ENCODE assay signal across 8 cellular contexts in genomic region chr5:125484272-125485002, GRCh38.
DNase-seq lines count a peak whose midpoint lies in the region; ATAC-seq and TF ChIP-seq lines count a peak whose summit lies in the region.

No MANE protein-coding gene starts in this region.

- no peak overlapping the region for H3K27ac Mint-ChIP-seq in activated naive CD8-positive, alpha-beta T cell treated with anti-CD3 and anti-CD28 coated beads for 36 hours

- H3K9me3 Mint-ChIP-seq in activated naive CD8-positive, alpha-beta T cell treated with anti-CD3 and anti-CD28 coated beads for 36 hours, result no peaks in the 10 kb centered on the region

- DNase-seq in MG63, result peak; percentile 94
- DNase-seq in heart right ventricle, result peak; percentile 48 to 52
- no peak for DNase-seq in stimulated activated CD4-positive, alpha-beta T cell treated with anti-CD3 and anti-CD28 coated beads, Interleukin-4, amount 100 ng/mL, for 24 hours
- DNase-seq in activated naive CD8-positive, alpha-beta T cell treated with anti-CD3 and anti-CD28 coated beads for 36 hours, result no peak

- H2AFZ ChIP-seq in ACC112 (ENCODE audit: low read length, unreplicated experiment), result peak overlapping the region; percentile 86

- H3K27me3 Mint-ChIP-seq in activated naive CD8-positive, alpha-beta T cell treated with anti-CD3 and anti-CD28 coated beads for 36 hours, result no peaks in the 10 kb centered on the region

- no peaks in the 10 kb centered on the region for H3K36me3 ChIP-seq in ACC112 (ENCODE audit: insufficient read depth, low read length)
- H3K36me3 ChIP-seq in MG63, result no peaks in the 10 kb centered on the region
- H3K36me3 ChIP-seq in heart right ventricle, result no peaks in the 10 kb centered on the region
- no peaks in the 10 kb centered on the region for H3K36me3 ChIP-seq in rectal smooth muscle tissue (ENCODE audit: control insufficient read depth, insufficient read depth, low read length)

- TF ChIP-seq CTCF in WI38 (IDR thresholded peaks at IDR 0.05; ENCODE audit: low read depth, low read length) (no peak), heart right ventricle (IDR thresholded peaks at IDR 0.05) (no peak)

- H3K4me1 ChIP-seq in ACC112 (ENCODE audit: control insufficient read depth, insufficient read depth, low read length, unreplicated experiment) (peaks cover 41% of the 10 kb centered on the region), heart right ventricle (peaks cover 0 to 23% (median 14%) of the 10 kb centered on the region in 9 donors), rectal smooth muscle tissue (ENCODE audit: control insufficient read depth, insufficient read depth, low read length) (peaks cover 22% of the 10 kb centered on the region)

- no peaks in the 10 kb centered on the region for H3K4me1 Mint-ChIP-seq in activated naive CD8-positive, alpha-beta T cell treated with anti-CD3 and anti-CD28 coated beads for 36 hours

- H3K4me3 ChIP-seq in ACC112 (ENCODE audit: low read depth, low read length) (peak overlapping the region; percentile 55), MG63 (no peak overlapping the region), WI38 (ENCODE audit: low read depth, low read length) (peak overlapping the region; percentile 24; the same call in 1 of the 2 replicates), heart right ventricle (peak overlapping the region in 1 of 10 donors; percentile 16), rectal smooth muscle tissue (ENCODE audit: low read length) (peak overlapping the region; percentile 22)

- no peak overlapping the region for H3K9ac ChIP-seq in rectal smooth muscle tissue (ENCODE audit: low read length)

- no peaks in the 10 kb centered on the region for H3K36me3 Mint-ChIP-seq in activated naive CD8-positive, alpha-beta T cell treated with anti-CD3 and anti-CD28 coated beads for 36 hours

- no peak overlapping the region for H3K4me3 Mint-ChIP-seq in activated naive CD8-positive, alpha-beta T cell treated with anti-CD3 and anti-CD28 coated beads for 36 hours

- H3K27ac ChIP-seq in ACC112 (ENCODE audit: low read depth, low read length) (peak overlapping the region; percentile 96), heart right ventricle (peak overlapping the region in 9 of 10 donors; percentile 38 to 69 (median 57)), rectal smooth muscle tissue (ENCODE audit: low read depth, low read length) (peak overlapping the region; percentile 85)

- intact Hi-C loops in heart right ventricle (cut with DNase I), result loop anchor here in 1 of 10 donors (10.0 kb wide), 1 partner anchor 100 kb away; no protein-coding TSS in a partner anchor

- ATAC-seq in heart right ventricle (peak; percentile 67 to 92 (median 88)), HG03097 (IDR thresholded peaks at IDR 0.05; ENCODE audit: low FRiP score, unreplicated experiment) (no peak)

- no peaks in the 10 kb centered on the region for H3K9me3 ChIP-seq in MG63
- H3K9me3 ChIP-seq in heart right ventricle, result no peaks in the 10 kb centered on the region

- 41 to 48% methylated on average over 8 of the region's 8 CpGs for WGBS in heart right ventricle, 2 donors

- no peaks in the 10 kb centered on the region for H3K79me2 ChIP-seq in ACC112 (ENCODE audit: control insufficient read depth, insufficient read depth, low read length, unreplicated experiment)

- H3K27me3 ChIP-seq in ACC112 (ENCODE audit: insufficient read depth, low read length), result no peaks in the 10 kb centered on the region
- H3K27me3 ChIP-seq in MG63, result no peaks in the 10 kb centered on the region
- no peaks in the 10 kb centered on the region for H3K27me3 ChIP-seq in heart right ventricle
- no peaks in the 10 kb centered on the region for H3K27me3 ChIP-seq in rectal smooth muscle tissue (ENCODE audit: control insufficient read depth, insufficient read depth, low read length)

Comparison
In these comparisons a context has a peak if more than half of its experiments do, and no peak if none do; other contexts are left out.
1. DNase-seq: peak in MG63 (single experiment) and heart right ventricle (2 of 2); none in stimulated activated CD4-positive, alpha-beta T cell treated with anti-CD3 and anti-CD28 coated beads, Interleukin-4, amount 100 ng/mL, for 24 hours (single experiment) and activated naive CD8-positive, alpha-beta T cell treated with anti-CD3 and anti-CD28 coated beads for 36 hours (single experiment).
2. Peak in every context shown above with its lines, with median percentiles within 50 percentile points of each other: H3K27ac ChIP-seq.